In genomic region chr21:33325222-33326067, GRCh38 we compare ENCODE assay signal across 8 cellular contexts. TPM values are rescaled to one million over a fixed set of nuclear protein-coding genes. Genes with fewer than 3 reads are reported as not detected.
DNase-seq lines count a peak whose midpoint lies in the region; ATAC-seq and TF ChIP-seq lines count a peak whose summit lies in the region.

No MANE protein-coding gene starts in this region.

- POLR2A ChIA-PET in activated B cell treated with CpG ODN at 0.5 μM for 24 hours (lab: Charles Lee), result interaction anchor here (0.6 to 2.2 kb wide), 44 partner anchors 7 to 613 kb away, joined by 3 to 54 read pairs (median 7); partner anchors contain the start of genes IFNGR2, IL10RB and TMEM50B

- H3K4me3 Mint-ChIP-seq in activated B cell treated with CpG ODN at 0.5 μM for 24 hours, result no peak overlapping the region

- no peak for TF ChIP-seq CTCF in activated B cell treated with CpG ODN at 0.5 μM for 24 hours (IDR thresholded peaks at IDR 0.05)
- TF ChIP-seq CTCF in choroid plexus epithelial cell (conservative IDR thresholded peaks at IDR 0.05; ENCODE audit: low read depth, low read length), result no peak

- no peaks in the 10 kb centered on the region for H3K27me3 Mint-ChIP-seq in activated B cell treated with CpG ODN at 0.5 μM for 24 hours

- DNase-seq in NCI-H187 (lab: John Stamatoyannopoulos, UW) (peak; percentile 42 to 73), NCI-H187 treated with DMSO at 0.1 percent for 48 hours (lab: John Stamatoyannopoulos, UW) (no peak), NCI-H1417 treated with DMSO at 0.1 percent for 48 hours (lab: John Stamatoyannopoulos, UW) (peak; percentile 26), activated B cell treated with CpG ODN at 0.5 μM for 24 hours (no peak), choroid plexus epithelial cell (ENCODE audit: low read depth) (peak; percentile 75), left lobe of liver (ENCODE audit: low spot score) (peak; percentile 84)
- peak; percentile 56 for DNase-seq in stimulated activated CD4-positive, alpha-beta T cell treated with anti-CD3 and anti-CD28 coated beads, Interleukin-2, amount 100 ng/mL, for 4 hours (ENCODE audit: low read depth)

- no peaks in the 10 kb centered on the region for H3K9me3 Mint-ChIP-seq in activated B cell treated with CpG ODN at 0.5 μM for 24 hours

- ATAC-seq in HG02759 (IDR thresholded peaks at IDR 0.05; ENCODE audit: unreplicated experiment) (peak; percentile 38), activated B cell treated with CpG ODN at 0.5 μM for 24 hours (ENCODE audit: low read depth) (peak; percentile 43), left lobe of liver (peak; percentile 72)

- peaks cover 41% of the 10 kb centered on the region for H3K4me1 Mint-ChIP-seq in activated B cell treated with CpG ODN at 0.5 μM for 24 hours

- intact Hi-C loops in activated B cell treated with CpG ODN at 0.5 μM for 24 hours (cut with micrococcal nuclease), result loop anchor here (1.0 to 2.0 kb wide), 5 partner anchors 15 to 217 kb away; partner anchors contain the start of genes GART, IFNGR2, SON and TMEM50B

- peak overlapping the region; percentile 100 for H3K4me3 ChIP-seq in choroid plexus epithelial cell (ENCODE audit: low read depth, low read length)

- CTCF ChIA-PET in activated B cell treated with CpG ODN at 0.5 μM for 24 hours (lab: Charles Lee), result interaction anchor here (0.7 to 2.0 kb wide), 11 partner anchors 26 to 127 kb away, joined by 3 to 20 read pairs (median 6); partner anchors contain the start of gene IL10RB

- peaks cover 15% of the 10 kb centered on the region for H3K36me3 Mint-ChIP-seq in activated B cell treated with CpG ODN at 0.5 μM for 24 hours (ENCODE audit: low read depth)

- no peak overlapping the region for H3K27ac Mint-ChIP-seq in activated B cell treated with CpG ODN at 0.5 μM for 24 hours

RNA-seq across cellular contexts. Expression of gene IFNAR1, which starts 0.7 kb away (rescaled TPM):
- total RNA-seq in activated B cell treated with CpG ODN at 0.5 μM for 24 hours, result 33.9 and 34.5 TPM in 2 replicates
- 47.6 TPM for total RNA-seq in left lobe of liver

RNA-seq across cellular contexts. Expression of gene IL10RB, which starts 59.3 kb away (rescaled TPM):
- total RNA-seq in activated B cell treated with CpG ODN at 0.5 μM for 24 hours (36.7 and 37.9 TPM in 2 replicates), left lobe of liver (12.3 TPM)

Comparison
In these comparisons a context has a peak if more than half of its experiments do, and no peak if none do; other contexts are left out.
1. DNase-seq: peak in NCI-H187 (2 of 2), NCI-H1417 treated with DMSO at 0.1 percent for 48 hours (single experiment), choroid plexus epithelial cell (single experiment), left lobe of liver (single experiment) and stimulated activated CD4-positive, alpha-beta T cell treated with anti-CD3 and anti-CD28 coated beads, Interleukin-2, amount 100 ng/mL, for 4 hours (single experiment); none in NCI-H187 treated with DMSO at 0.1 percent for 48 hours (single experiment) and activated B cell treated with CpG ODN at 0.5 μM for 24 hours (single experiment).
2. Peak in every context shown above with its lines, with median percentiles within 50 percentile points of each other: ATAC-seq.